Comparison of ENCODE assay signal across 8 cellular contexts in the genomic region with DNA sequence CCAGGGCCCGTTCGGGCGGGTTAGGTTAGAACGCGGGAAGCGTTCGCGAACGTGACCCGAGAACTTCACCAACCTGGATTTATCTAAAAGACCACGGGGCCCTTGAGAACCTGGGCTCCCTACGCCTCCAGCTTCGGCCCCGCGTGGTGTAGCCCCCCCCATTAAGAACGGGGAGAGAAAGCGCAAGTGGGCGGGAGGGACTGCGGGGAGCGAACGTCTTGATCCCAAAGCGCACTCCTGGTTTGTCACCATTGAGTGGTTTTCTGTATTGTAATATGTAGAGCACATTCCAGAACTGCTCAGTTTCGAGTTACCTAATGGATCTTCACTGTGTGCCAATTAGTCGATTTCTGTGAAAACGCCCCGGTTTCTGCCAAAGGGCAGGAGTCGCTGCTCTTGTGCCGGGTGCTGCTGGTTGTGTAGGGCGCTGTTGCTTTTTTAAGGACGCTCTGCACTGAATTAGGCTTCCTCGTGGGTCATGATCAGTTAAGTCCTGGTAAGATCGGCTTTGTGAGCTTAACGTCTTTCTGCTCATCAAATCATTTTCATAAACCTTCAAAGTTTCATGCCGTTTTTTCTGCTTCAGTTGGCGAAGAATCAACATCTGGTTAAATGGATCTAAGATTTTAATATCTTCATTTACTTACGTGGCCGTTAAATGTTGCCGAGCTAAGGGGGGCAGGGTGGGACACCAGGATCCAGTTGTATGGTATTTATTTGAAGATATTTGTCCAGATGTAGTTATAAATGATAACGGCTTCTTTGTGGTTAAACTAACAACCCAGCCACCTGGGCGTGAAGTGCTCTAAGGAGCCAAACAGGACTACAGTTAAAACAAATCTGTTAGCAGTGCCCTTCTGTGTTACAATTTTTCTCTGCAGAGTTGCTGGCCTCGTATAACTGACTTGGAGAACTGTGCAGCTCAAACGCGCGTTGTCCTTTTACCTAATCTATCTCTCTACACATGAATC. TPM values are rescaled to one million over a fixed set of nuclear protein-coding genes. Genes with fewer than 3 reads are reported as not detected.
DNase-seq lines count a peak whose midpoint lies in the region; ATAC-seq and TF ChIP-seq lines count a peak whose summit lies in the region.

No MANE protein-coding gene starts in this region.

- H3K27me3 ChIP-seq in lower lobe of right lung (ENCODE audit: low read depth), result no peaks in the 10 kb centered on the region

- peak; percentile 20 for DNase-seq in NCI-H2196 (lab: John Stamatoyannopoulos, UW; ENCODE audit: unreplicated experiment)
- DNase-seq in NCI-H2196 treated with DMSO at 0.1 percent for 48 hours (lab: John Stamatoyannopoulos, UW; ENCODE audit: unreplicated experiment), result no peak
- peak; percentile 28 for DNase-seq in NCI-H1694 (lab: John Stamatoyannopoulos, UW)
- peak in 3 of 4 experiments; percentile 6 to 11 (median 7) for DNase-seq in activated CD4-positive, CD25-positive, alpha-beta regulatory T cell (lab: John Stamatoyannopoulos, UW)
- DNase-seq in dedifferentiated amniotic fluid mesenchymal stem cell (ENCODE audit: extremely low spot score), result peak; percentile 44
- peak; percentile 53 for DNase-seq in lower lobe of right lung
- peak; percentile 22 for DNase-seq in stimulated activated CD8-positive, alpha-beta memory T cell treated with anti-CD3 and anti-CD28 coated beads, Interleukin-12 subunit alpha, Interleukin-12 subunit beta, amount 100 ng/mL, for 4 hours (ENCODE audit: low read depth)

- H3K36me3 ChIP-seq in lower lobe of right lung, result no peaks in the 10 kb centered on the region

- intact Hi-C loops in lower lobe of right lung (cut with DNase I), result loop anchor here (10.0 kb wide), 1 partner anchor 230 kb away; no protein-coding TSS in a partner anchor

- peaks cover 14% of the 10 kb centered on the region for H3K4me1 ChIP-seq in lower lobe of right lung

- TF ChIP-seq CTCF in lower lobe of right lung (IDR thresholded peaks at IDR 0.05), result no peak

- no peaks in the 10 kb centered on the region for H3K9me3 ChIP-seq in lower lobe of right lung

- ATAC-seq in HG02870 (IDR thresholded peaks at IDR 0.05; ENCODE audit: unreplicated experiment) (peak; percentile 28), lower lobe of right lung (peak; percentile 70 to 72)

- H3K27ac ChIP-seq in lower lobe of right lung, result no peak overlapping the region

- H3K4me3 ChIP-seq in lower lobe of right lung, result peak overlapping the region; percentile 76

RNA-seq across cellular contexts. Expression of a gene that starts 0.8 kb away (rescaled TPM):
- 0.83 TPM for total RNA-seq in lower lobe of right lung
